ENCODE assay signal across 11 cellular contexts in the genomic region with DNA sequence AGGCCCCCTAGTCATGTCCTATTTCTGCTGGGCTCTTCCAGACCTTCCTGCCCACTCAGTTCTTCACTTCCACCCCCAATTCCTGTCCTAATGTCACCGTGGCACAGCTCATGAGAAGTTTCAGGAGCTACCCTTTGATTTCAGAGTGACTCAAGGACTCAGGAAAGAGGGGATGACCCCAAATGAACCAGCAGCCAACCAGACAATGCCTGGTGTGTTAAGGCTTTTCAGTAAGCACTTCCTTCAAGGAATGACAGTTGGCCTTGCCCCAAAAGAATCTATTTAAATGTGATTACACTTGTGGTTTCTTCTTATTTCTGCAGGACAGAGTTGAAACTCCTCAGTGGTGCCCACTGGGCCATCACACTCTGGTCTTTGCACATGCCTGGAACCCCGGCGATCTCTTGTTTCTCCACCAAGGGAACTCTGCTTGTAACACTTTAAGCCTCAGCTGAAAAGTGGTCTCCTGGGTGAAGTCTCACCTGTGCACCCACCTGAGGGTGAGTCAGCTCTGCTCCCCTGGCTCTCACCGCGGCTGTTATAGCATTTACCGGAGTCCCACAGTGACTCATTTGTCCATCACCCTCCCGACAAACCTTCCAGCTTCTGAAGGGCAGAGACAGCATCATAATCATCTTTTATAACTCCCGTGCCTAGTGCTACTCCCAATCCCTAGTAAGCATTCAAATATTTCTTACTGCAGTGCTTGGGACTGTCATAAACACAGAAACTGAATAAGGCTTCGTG.
A peak's percentile ranks its signal among the peaks of the same experiment; 100 is the strongest.
DNase-seq lines count a peak whose midpoint lies in the region; ATAC-seq lines count a peak whose summit lies in the region.
"Had no signal": no experiment of that assay in that cellular context is flagged by ENCODE, and none has a peak within 500 bp of the region (broad histone marks: within the 10 kb centered on the region; RNA-seq: fewer than 3 reads in every experiment).

No MANE protein-coding gene starts in this region.

- H3K4me1 ChIP-seq in Karpas-422 (ENCODE audit: low read length), result no peaks in the 10 kb centered on the region
- H3K4me1 ChIP-seq: tibial artery had no signal

- H3K9me3 ChIP-seq in Karpas-422 (ENCODE audit: low read length), result no peaks in the 10 kb centered on the region
- H3K9me3 ChIP-seq: tibial artery had no signal

- H3K4me2 ChIP-seq in Karpas-422 (ENCODE audit: low read depth, low read length, poor library complexity, severe bottlenecking), result no peak overlapping the region

- no peak overlapping the region for H3K4me3 Mint-ChIP-seq in stimulated activated naive CD8-positive, alpha-beta T cell treated with anti-CD3 and anti-CD28 coated beads, Interleukin-15, amount 100 ng/mL, for 72 hours
- H3K4me3 Mint-ChIP-seq: activated naive CD8-positive, alpha-beta T cell had no signal

- no peaks in the 10 kb centered on the region for H3K9me3 Mint-ChIP-seq in stimulated activated naive CD8-positive, alpha-beta T cell treated with anti-CD3 and anti-CD28 coated beads, Interleukin-15, amount 100 ng/mL, for 72 hours

- H3K27ac Mint-ChIP-seq in stimulated activated naive CD8-positive, alpha-beta T cell treated with anti-CD3 and anti-CD28 coated beads, Interleukin-15, amount 100 ng/mL, for 72 hours, result no peak overlapping the region
- H3K27ac Mint-ChIP-seq: activated naive CD8-positive, alpha-beta T cell had no signal

- no peaks in the 10 kb centered on the region for H4K20me1 ChIP-seq in Karpas-422 (ENCODE audit: insufficient read depth, low read depth, low read length)

- no peaks in the 10 kb centered on the region for H3K27me3 ChIP-seq in Karpas-422 (ENCODE audit: low read length)
- H3K27me3 ChIP-seq: tibial artery had no signal

- no peak overlapping the region for H3K9ac ChIP-seq in Karpas-422 (ENCODE audit: low read length)

- no peaks in the 10 kb centered on the region for H3K9me2 ChIP-seq in Karpas-422 (replicated peaks; ENCODE audit: insufficient read depth, low read length)

- ATAC-seq in stimulated activated naive CD8-positive, alpha-beta T cell treated with anti-CD3 and anti-CD28 coated beads, Interleukin-15, Interleukin-2, amounts not matched to agents 100 U/mL and 50 U/mL, for 24 hours, result no peak
- ATAC-seq in stimulated activated naive CD8-positive, alpha-beta T cell treated with anti-CD3 and anti-CD28 coated beads, Interleukin-15, amount 100 ng/mL, for 72 hours, result no peak
- ATAC-seq in HG02981 (IDR thresholded peaks at IDR 0.05; ENCODE audit: unreplicated experiment) (no peak), GM18502 (IDR thresholded peaks at IDR 0.05; ENCODE audit: poor library complexity, unreplicated experiment) (no peak)

- H2AFZ ChIP-seq in Karpas-422 (ENCODE audit: low read length), result no peak overlapping the region

- H3K27ac ChIP-seq in Karpas-422 (ENCODE audit: low read length), result no peak overlapping the region
- H3K27ac ChIP-seq: tibial artery had no signal

- no peaks in the 10 kb centered on the region for H3K79me2 ChIP-seq in Karpas-422 (ENCODE audit: low read length)

- H3K36me3 ChIP-seq in Karpas-422 (ENCODE audit: insufficient read depth, low read length), result no peaks in the 10 kb centered on the region
- H3K36me3 ChIP-seq: tibial artery had no signal

- H3K4me1 Mint-ChIP-seq in stimulated activated naive CD8-positive, alpha-beta T cell treated with anti-CD3 and anti-CD28 coated beads, Interleukin-15, amount 100 ng/mL, for 72 hours, result peaks cover 9% of the 10 kb centered on the region

- no peak overlapping the region for H3K4me3 ChIP-seq in Karpas-422 (ENCODE audit: low read length)
- H3K4me3 ChIP-seq: tibial artery had no signal

- DNase-seq in stimulated activated naive CD8-positive, alpha-beta T cell treated with anti-CD3 and anti-CD28 coated beads, Interleukin-15, Interleukin-2, amounts not matched to agents 100 U/mL and 50 U/mL, for 24 hours, result peak; percentile 7
- DNase-seq in stimulated activated naive CD8-positive, alpha-beta T cell treated with anti-CD3 and anti-CD28 coated beads, Interleukin-15, amount 100 ng/mL, for 72 hours, result no peak
- peak; percentile 34 for DNase-seq in amniotic epithelial cell (ENCODE audit: low read depth)
- peak; percentile 66 for DNase-seq in islet precursor cell
- DNase-seq in Karpas-422, result no peak
- DNase-seq in NCI-H1048 (lab: John Stamatoyannopoulos, UW), result no peak
- DNase-seq: NCI-H1694 treated with DMSO at 0.1 percent for 48 hours, tibial artery had no signal

- no peaks in the 10 kb centered on the region for H3K27me3 Mint-ChIP-seq in stimulated activated naive CD8-positive, alpha-beta T cell treated with anti-CD3 and anti-CD28 coated beads, Interleukin-15, amount 100 ng/mL, for 72 hours
- H3K27me3 Mint-ChIP-seq: activated naive CD8-positive, alpha-beta T cell had no signal

Comparison
In these comparisons a context has a peak if more than half of its experiments do, and no peak if none do; other contexts are left out.
1. DNase-seq: peak in stimulated activated naive CD8-positive, alpha-beta T cell treated with anti-CD3 and anti-CD28 coated beads, Interleukin-15, Interleukin-2, amounts not matched to agents 100 U/mL and 50 U/mL, for 24 hours (single experiment), amniotic epithelial cell (single experiment) and islet precursor cell (single experiment); none in stimulated activated naive CD8-positive, alpha-beta T cell treated with anti-CD3 and anti-CD28 coated beads, Interleukin-15, amount 100 ng/mL, for 72 hours (0 of 2), Karpas-422 (single experiment) and NCI-H1048 (single experiment).